In genomic region chr5:126624534-126624933, GRCh38 we compare ENCODE assay signal across 11 cellular contexts. TPM values are rescaled to one million over a fixed set of nuclear protein-coding genes. Genes with fewer than 3 reads are reported as not detected.
A peak's percentile ranks its signal among the peaks of the same experiment; 100 is the strongest.
DNase-seq lines count a peak whose midpoint lies in the region; TF ChIP-seq lines count a peak whose summit lies in the region.
"Had no signal": no experiment of that assay in that cellular context is flagged by ENCODE, and none has a peak within 500 bp of the region (broad histone marks: within the 10 kb centered on the region; RNA-seq: fewer than 3 reads in every experiment).

No MANE protein-coding gene starts in this region.

- H3K27ac Mint-ChIP-seq in CD8-positive, alpha-beta memory T cell: peak overlapping the region in 2 of 8 donors; percentile 4 to 90

- H4K20me1 ChIP-seq in GM23248 (ENCODE audit: insufficient read depth) (no peaks in the 10 kb centered on the region), fibroblast of lung (ENCODE audit: control insufficient read depth, extremely low read depth, insufficient read depth, low read length) (no peaks in the 10 kb centered on the region), hepatocyte (ENCODE audit: insufficient read depth, poor library complexity, severe bottlenecking) (no peaks in the 10 kb centered on the region)

- H3K36me3 ChIP-seq in GM23248 (ENCODE audit: low read depth) (peaks cover 28% of the 10 kb centered on the region), fibroblast of lung (ENCODE audit: control insufficient read depth, insufficient read depth, low read length) (peaks cover 3% of the 10 kb centered on the region), hepatocyte (replicated peaks; ENCODE audit: insufficient read depth, low read depth) (no peaks in the 10 kb centered on the region)
- H3K36me3 ChIP-seq in CD8-positive, alpha-beta memory T cell (ENCODE audit: insufficient read depth, low read length): peaks cover 21% of the 10 kb centered on the region

- peak overlapping the region; percentile 76 for H3K9ac ChIP-seq in GM23248
- no peak overlapping the region for H3K9ac ChIP-seq in fibroblast of lung (ENCODE audit: insufficient read depth, low read length)

- H3K27me3 Mint-ChIP-seq in CD8-positive, alpha-beta memory T cell: peaks cover 0 to 1% of the 10 kb centered on the region in 2 donors

- H3K4me1 Mint-ChIP-seq in CD8-positive, alpha-beta memory T cell: peaks cover 0 to 4% (median 0%) of the 10 kb centered on the region in 3 donors

- no peaks in the 10 kb centered on the region for H3K9me3 ChIP-seq in GM23248 (ENCODE audit: low read depth)
- H3K9me3 ChIP-seq in fibroblast of lung (ENCODE audit: control insufficient read depth, insufficient read depth, low read depth, low read length): no peaks in the 10 kb centered on the region
- H3K9me3 ChIP-seq in CD8-positive, alpha-beta memory T cell (ENCODE audit: low read length): no peaks in the 10 kb centered on the region
- no peaks in the 10 kb centered on the region for H3K9me3 ChIP-seq in hepatocyte (ENCODE audit: low read depth)

- TF ChIP-seq CTCF in fibroblast of lung (conservative IDR thresholded peaks at IDR 0.05 in 1 of 2, IDR thresholded peaks at IDR 0.05 in 1 of 2; ENCODE audit: low read depth in 1 of 2, low read length in 2 of 2) (no peak), hepatocyte (IDR thresholded peaks at IDR 0.05; ENCODE audit: poor library complexity) (no peak)

- in situ Hi-C loops in GM23248 (cut with MboI): no loop called here

- H3K4me2 ChIP-seq in GM23248 (ENCODE audit: unreplicated experiment): peak overlapping the region; percentile 87
- peak overlapping the region; percentile 76 for H3K4me2 ChIP-seq in fibroblast of lung (ENCODE audit: extremely low read depth, insufficient read depth, low read length)
- H3K4me2 ChIP-seq in hepatocyte: no peak overlapping the region

- peak overlapping the region; percentile 96 for H3K27ac ChIP-seq in GM23248
- H3K27ac ChIP-seq in fibroblast of lung (ENCODE audit: insufficient read depth, low read length): peak overlapping the region; percentile 60
- no peak overlapping the region for H3K27ac ChIP-seq in CD8-positive, alpha-beta memory T cell (ENCODE audit: low read depth, low read length)
- H3K27ac ChIP-seq in hepatocyte: no peak overlapping the region

- POLR2A ChIA-PET in CD8-positive, alpha-beta memory T cell (lab: Charles Lee): no interaction called here

- H3K9me3 Mint-ChIP-seq in CD8-positive, alpha-beta memory T cell: no peaks in the 10 kb centered on the region

- H3K9me2 ChIP-seq in GM23248 (ENCODE audit: insufficient read depth) (no peaks in the 10 kb centered on the region), hepatocyte (replicated peaks; ENCODE audit: insufficient read depth) (no peaks in the 10 kb centered on the region)

- peaks cover 41% of the 10 kb centered on the region for H3F3A ChIP-seq in GM23248 (ENCODE audit: insufficient read depth)

- H3K4me1 ChIP-seq in GM23248 (ENCODE audit: insufficient read depth) (peaks cover 24% of the 10 kb centered on the region), fibroblast of lung (ENCODE audit: control insufficient read depth, extremely low read depth, insufficient read depth, low read length) (peaks cover 10% of the 10 kb centered on the region), hepatocyte (ENCODE audit: insufficient read depth) (no peaks in the 10 kb centered on the region)
- no peaks in the 10 kb centered on the region for H3K4me1 ChIP-seq in CD8-positive, alpha-beta memory T cell (ENCODE audit: insufficient read depth, low read length)

- H3K27me3 ChIP-seq in GM23248 (replicated peaks; ENCODE audit: insufficient read depth) (no peaks in the 10 kb centered on the region), fibroblast of lung (ENCODE audit: control insufficient read depth, insufficient read depth, low read length) (no peaks in the 10 kb centered on the region), hepatocyte (no peaks in the 10 kb centered on the region)
- no peaks in the 10 kb centered on the region for H3K27me3 ChIP-seq in CD8-positive, alpha-beta memory T cell (ENCODE audit: insufficient read depth, low read length, poor library complexity, severe bottlenecking)

- DNase-seq in A172 (ENCODE audit: low spot score) (peak; percentile 82), GM23248 (peak; percentile 97), SW480 (ENCODE audit: low spot score) (peak; percentile 22), fibroblast of lung (ENCODE audit: low read depth in 2 of 2) (peak; percentile 85 to 91), NCI-H1694 (lab: John Stamatoyannopoulos, UW) (no peak), hepatocyte (ENCODE audit: low spot score) (no peak), NCI-H2171 treated with DMSO at 0.1 percent for 48 hours (lab: John Stamatoyannopoulos, UW) (no peak)
- no peak for DNase-seq in CD8-positive, alpha-beta memory T cell
- DNase-seq: caudate nucleus, NCI-H2171, small intestine had no signal

- H3K36me3 Mint-ChIP-seq in CD8-positive, alpha-beta memory T cell: peaks cover 0 to 61% (median 14%) of the 10 kb centered on the region in 3 donors

- peak overlapping the region; percentile 59 for H3K4me3 ChIP-seq in GM23248
- H3K4me3 ChIP-seq in fibroblast of lung (replicated peaks in 1 of 4; ENCODE audit: control extremely low read depth in 1 of 4, insufficient read depth in 1 of 4, low read depth in 3 of 4, low read length in 4 of 4): no peak overlapping the region
- no peak overlapping the region for H3K4me3 ChIP-seq in CD8-positive, alpha-beta memory T cell (ENCODE audit: low read length)
- H3K4me3 ChIP-seq in hepatocyte: no peak overlapping the region

- no peak overlapping the region for H3K4me3 Mint-ChIP-seq in CD8-positive, alpha-beta memory T cell

- 3 to 4% methylated on average over 4 of the region's 4 CpGs for WGBS in GM23248 (ENCODE audit: low coverage in 1 of 2, low lambda C conversion rate in 2 of 2, missing lambda C conversion rate in 2 of 2), 2 experiments
- WGBS in hepatocyte (ENCODE audit: low lambda C conversion rate, missing lambda C conversion rate): 86% methylated on average over 4 of the region's 4 CpGs

- CTCF ChIA-PET in CD8-positive, alpha-beta memory T cell (lab: Charles Lee): no interaction called here

- H3K79me2 ChIP-seq in GM23248 (ENCODE audit: insufficient read depth) (peaks cover 42% of the 10 kb centered on the region), fibroblast of lung (ENCODE audit: control insufficient read depth, insufficient read depth, low read length) (no peaks in the 10 kb centered on the region), hepatocyte (peaks cover 4% of the 10 kb centered on the region)

- H2AFZ ChIP-seq in GM23248: peak overlapping the region; percentile 36; the same call in 1 of the 2 replicates
- no peak overlapping the region for H2AFZ ChIP-seq in fibroblast of lung (ENCODE audit: low read length)
- H2AFZ ChIP-seq in hepatocyte: no peak overlapping the region

RNA-seq across cellular contexts. Expression of gene PHAX, which starts 23.8 kb away (rescaled TPM):
- 137 and 138 TPM in 2 replicates for total RNA-seq in A172 (2014; rRNA removed; shearing (Covaris generic))
- total RNA-seq in GM23248 (2014; rRNA removed; shearing (Covaris generic)): 85.7 and 86.5 TPM in 2 replicates
- 124 and 135 TPM in 2 replicates for polyA plus RNA-seq in GM23248 (2016; fragmentation: Nextera tagmentation; extraction: Ambion mirVana)
- 51.4 and 54.5 TPM in 2 replicates for total RNA-seq in fibroblast of lung
- 103 TPM in 2 replicates for polyA plus RNA-seq in fibroblast of lung
- 54.4 and 60.6 TPM in 2 replicates for polyA plus RNA-seq in fibroblast of lung (2012)
- polyA minus RNA-seq in fibroblast of lung (ENCODE audit: low replicate concordance): 13.9 and 25.3 TPM in 2 replicates
- 10 to 100 TPM; 59.2 to 68.2 TPM for total RNA-seq in CD8-positive, alpha-beta memory T cell
- 110 TPM for polyA plus RNA-seq in CD8-positive, alpha-beta memory T cell
- total RNA-seq in hepatocyte: 59.4 and 65.0 TPM in 2 replicates
- polyA plus RNA-seq in hepatocyte: 56.6 and 57.0 TPM in 2 replicates

RNA-seq across cellular contexts. Expression of gene ALDH7A1, which starts 29.5 kb away (rescaled TPM):
- 23.3 and 42.4 TPM in 2 replicates for total RNA-seq in A172 (2014; rRNA removed; shearing (Covaris generic))
- 41.3 and 45.8 TPM in 2 replicates for total RNA-seq in GM23248 (2014; rRNA removed; shearing (Covaris generic))
- 108 and 113 TPM in 2 replicates for polyA plus RNA-seq in GM23248 (2016; fragmentation: Nextera tagmentation; extraction: Ambion mirVana)
- total RNA-seq in fibroblast of lung: 39.5 and 44.8 TPM in 2 replicates
- 53.3 and 74.9 TPM in 2 replicates for polyA plus RNA-seq in fibroblast of lung
- 64.1 and 89.7 TPM in 2 replicates for polyA plus RNA-seq in fibroblast of lung (2012)
- polyA minus RNA-seq in fibroblast of lung (ENCODE audit: low replicate concordance): 58.5 and 59.1 TPM in 2 replicates
- total RNA-seq in CD8-positive, alpha-beta memory T cell: 1 to 10 TPM; 4.4 to 5.2 TPM
- 3.3 TPM for polyA plus RNA-seq in CD8-positive, alpha-beta memory T cell
- 48.8 and 50.0 TPM in 2 replicates for total RNA-seq in hepatocyte
- 97.0 and 107 TPM in 2 replicates for polyA plus RNA-seq in hepatocyte

Comparison
In these comparisons a context has a peak if more than half of its experiments do, and no peak if none do; other contexts are left out.
1. DNase-seq: peak in A172 (single experiment), GM23248 (single experiment), SW480 (single experiment) and fibroblast of lung (2 of 2); none in CD8-positive, alpha-beta memory T cell (0 of 5), NCI-H1694 (single experiment), hepatocyte (single experiment) and NCI-H2171 treated with DMSO at 0.1 percent for 48 hours (single experiment).
2. H3K27ac ChIP-seq: peak in GM23248 (single experiment) and fibroblast of lung (single experiment); none in CD8-positive, alpha-beta memory T cell (single experiment) and hepatocyte (single experiment).